Comparison of ENCODE assay signal across 8 cellular contexts in the genomic region with DNA sequence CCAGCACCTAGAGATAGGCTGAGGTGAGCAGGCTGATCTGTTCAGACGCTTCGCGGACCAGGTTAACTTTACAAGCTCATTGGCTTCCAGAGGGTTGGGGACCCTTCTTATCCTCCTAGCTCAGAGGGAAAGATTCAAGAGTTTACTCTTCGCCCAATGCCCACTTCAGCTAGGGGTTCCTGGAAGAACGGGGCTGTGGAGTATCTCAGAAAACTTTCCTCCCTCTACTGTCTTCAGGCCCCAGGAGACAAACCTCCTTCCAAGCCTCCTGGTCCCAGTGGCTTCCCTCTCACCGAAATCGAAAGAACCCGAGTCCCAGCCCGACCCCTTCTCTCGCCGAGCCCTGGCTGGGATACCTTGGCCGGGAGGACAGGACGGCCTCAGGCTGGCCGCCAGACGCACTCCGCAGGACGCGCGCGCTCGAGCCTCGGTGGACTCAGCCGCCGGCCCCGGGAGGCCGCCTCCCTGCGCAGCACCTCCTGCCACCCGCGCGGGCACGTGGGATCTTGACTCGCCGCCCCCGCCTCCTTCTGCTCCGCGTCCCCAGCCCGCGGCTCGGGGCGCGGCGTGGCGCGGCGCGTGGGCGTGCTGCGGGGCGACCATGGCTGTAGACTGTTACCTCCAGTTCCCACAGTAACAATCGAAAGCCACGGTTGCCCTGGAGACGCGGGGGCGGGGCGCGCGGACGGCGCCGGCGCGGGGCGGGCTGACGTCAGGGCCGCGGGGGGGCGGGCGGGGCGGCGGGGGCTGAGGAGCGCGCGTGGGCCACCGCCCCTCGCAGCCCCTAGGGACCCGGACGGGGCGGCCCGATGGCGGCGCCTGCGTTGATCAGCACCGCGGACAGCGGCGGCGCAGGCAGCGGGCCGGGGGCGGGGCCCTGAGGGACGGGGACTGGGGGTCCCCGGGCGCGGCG. TPM values are rescaled to one million over a fixed set of nuclear protein-coding genes. Genes with fewer than 3 reads are reported as not detected.
DNase-seq lines count a peak whose midpoint lies in the region; ATAC-seq and TF ChIP-seq lines count a peak whose summit lies in the region.

No MANE protein-coding gene starts in this region.

- H4K20me1 ChIP-seq in BLaER1 treated with 17β-estradiol and CSF1 and Interleukin-3, amounts not matched to agents 10 nM and 100 nM: peaks cover 10 to 35% (median 26%) of the 10 kb centered on the region in 11 experiments; a peak in 20 of 22 replicates

- ATAC-seq in GM19328 (IDR thresholded peaks at IDR 0.05; ENCODE audit: unreplicated experiment) (peak; percentile 53), HG03565 (IDR thresholded peaks at IDR 0.05; ENCODE audit: unreplicated experiment) (peak; percentile 38)

- peak overlapping the region; percentile 70 for H3K4me3 Mint-ChIP-seq in activated naive CD4-positive, alpha-beta T cell treated with anti-CD3 and anti-CD28 coated beads, Interleukin-2, amount 10 ng/mL, durations not matched to agents 7 days and 5 days
- H3K4me3 Mint-ChIP-seq in glutamatergic neuron (ENCODE audit: unreplicated experiment): peak overlapping the region; percentile 78
- peak overlapping the region; percentile 78 for H3K4me3 Mint-ChIP-seq in osteocyte (ENCODE audit: unreplicated experiment)

- peak overlapping the region; percentile 54 to 82 (median 75) for H3K9ac ChIP-seq in BLaER1 treated with 17β-estradiol and CSF1 and Interleukin-3, amounts not matched to agents 10 nM and 100 nM

- no peaks in the 10 kb centered on the region for H3K9me3 Mint-ChIP-seq in activated naive CD4-positive, alpha-beta T cell treated with anti-CD3 and anti-CD28 coated beads, Interleukin-2, amount 10 ng/mL, durations not matched to agents 7 days and 5 days
- H3K9me3 Mint-ChIP-seq in glutamatergic neuron (ENCODE audit: unreplicated experiment) (peaks cover 9% of the 10 kb centered on the region), osteocyte (ENCODE audit: unreplicated experiment) (no peaks in the 10 kb centered on the region)

- peak overlapping the region; percentile 33 for H3K27ac Mint-ChIP-seq in activated naive CD4-positive, alpha-beta T cell treated with anti-CD3 and anti-CD28 coated beads, Interleukin-2, amount 10 ng/mL, durations not matched to agents 7 days and 5 days
- H3K27ac Mint-ChIP-seq in glutamatergic neuron (ENCODE audit: unreplicated experiment): peak overlapping the region; percentile 84
- peak overlapping the region; percentile 79 for H3K27ac Mint-ChIP-seq in osteocyte (ENCODE audit: unreplicated experiment)

- no peak for TF ChIP-seq POLR2A in thyroid gland (IDR thresholded peaks at IDR 0.05)

- no peak for TF ChIP-seq CTCF in glutamatergic neuron (IDR thresholded peaks at IDR 0.05; ENCODE audit: partially characterized antibody, unreplicated experiment)
- no peak for TF ChIP-seq CTCF in osteocyte (IDR thresholded peaks at IDR 0.05)
- TF ChIP-seq CTCF in thyroid gland (IDR thresholded peaks at IDR 0.05): no peak

- peaks cover 27 to 43% (median 34%) of the 10 kb centered on the region in 10 experiments for H3K4me1 ChIP-seq in BLaER1 treated with 17β-estradiol and CSF1 and Interleukin-3, amounts not matched to agents 10 nM and 100 nM
- peaks cover 29% of the 10 kb centered on the region for H3K4me1 ChIP-seq in SJSA1 (replicated peaks)
- H3K4me1 ChIP-seq in thyroid gland: peaks cover 26 to 36% of the 10 kb centered on the region in 2 donors

- peaks cover 4% of the 10 kb centered on the region for H3K36me3 Mint-ChIP-seq in activated naive CD4-positive, alpha-beta T cell treated with anti-CD3 and anti-CD28 coated beads, Interleukin-2, amount 10 ng/mL, durations not matched to agents 7 days and 5 days
- H3K36me3 Mint-ChIP-seq in glutamatergic neuron (ENCODE audit: unreplicated experiment): no peaks in the 10 kb centered on the region
- peaks cover 2% of the 10 kb centered on the region for H3K36me3 Mint-ChIP-seq in osteocyte (ENCODE audit: unreplicated experiment)

- intact Hi-C loops in thyroid gland (cut with DNase I): no loop called here

- WGBS in thyroid gland, 2 donors: 4 to 25% methylated on average over 6 to 26 of the region's 95 CpGs

- DNase-seq in SJSA1 (ENCODE audit: low read depth in 1 of 2, low spot score in 2 of 2): peak; percentile 63 to 80
- DNase-seq in activated naive CD4-positive, alpha-beta T cell treated with anti-CD3 and anti-CD28 coated beads, Interleukin-2, amount 10 ng/mL, durations not matched to agents 7 days and 5 days: peak; percentile 92
- DNase-seq in glutamatergic neuron: peak; percentile 90
- peak; percentile 96 for DNase-seq in osteocyte (ENCODE audit: extremely low spot score, unreplicated experiment)
- peak; percentile 84 for DNase-seq in thyroid gland

- H3K27ac ChIP-seq in BLaER1 treated with 17β-estradiol and CSF1 and Interleukin-3, amounts not matched to agents 10 nM and 100 nM: peak overlapping the region in 10 of 11 experiments; percentile 29 to 81 (median 48); a peak in 13 of 22 replicates
- H3K27ac ChIP-seq in SJSA1 (peak overlapping the region; percentile 74), thyroid gland (no peak overlapping the region)

- H3K4me2 ChIP-seq in BLaER1 treated with 17β-estradiol and CSF1 and Interleukin-3, amounts not matched to agents 10 nM and 100 nM: peak overlapping the region; percentile 87 to 100 (median 99)

- H3K36me3 ChIP-seq in BLaER1 treated with 17β-estradiol and CSF1 and Interleukin-3, amounts not matched to agents 10 nM and 100 nM: peaks cover 0 to 5% (median 1%) of the 10 kb centered on the region in 11 experiments; a peak in 4 of 22 replicates
- H3K36me3 ChIP-seq in SJSA1 (peaks cover 6% of the 10 kb centered on the region), thyroid gland (no peaks in the 10 kb centered on the region)

- H3K4me1 Mint-ChIP-seq in activated naive CD4-positive, alpha-beta T cell treated with anti-CD3 and anti-CD28 coated beads, Interleukin-2, amount 10 ng/mL, durations not matched to agents 7 days and 5 days: peaks cover 34% of the 10 kb centered on the region
- H3K4me1 Mint-ChIP-seq in glutamatergic neuron (ENCODE audit: low read depth, unreplicated experiment): peaks cover 3% of the 10 kb centered on the region
- peaks cover 24% of the 10 kb centered on the region for H3K4me1 Mint-ChIP-seq in osteocyte (ENCODE audit: unreplicated experiment)

- H3K9me3 ChIP-seq in BLaER1 treated with 17β-estradiol and CSF1 and Interleukin-3, amounts not matched to agents 10 nM and 100 nM (replicated peaks in 1 of 11): no peaks in the 10 kb centered on the region
- H3K9me3 ChIP-seq in SJSA1 (replicated peaks) (0 out of 2 replicates have a peak, but pooled peaks cover 2% of the 10 kb centered on the region), thyroid gland (no peaks in the 10 kb centered on the region)

- CTCF ChIA-PET in activated naive CD4-positive, alpha-beta T cell treated with anti-CD3 and anti-CD28 coated beads, Interleukin-2, amount 10 ng/mL, durations not matched to agents 7 days and 5 days (lab: Charles Lee): no interaction called here

- H3K4me3 ChIP-seq in BLaER1 treated with 17β-estradiol and CSF1 and Interleukin-3, amounts not matched to agents 10 nM and 100 nM: peak overlapping the region; percentile 67 to 89 (median 76)
- peak overlapping the region; percentile 92 for H3K4me3 ChIP-seq in SJSA1
- H3K4me3 ChIP-seq in thyroid gland (replicated peaks in 1 of 3): peak overlapping the region; percentile 50 to 70 (median 56)

- H3K27me3 Mint-ChIP-seq in activated naive CD4-positive, alpha-beta T cell treated with anti-CD3 and anti-CD28 coated beads, Interleukin-2, amount 10 ng/mL, durations not matched to agents 7 days and 5 days: peaks cover 54% of the 10 kb centered on the region
- H3K27me3 Mint-ChIP-seq in glutamatergic neuron (ENCODE audit: unreplicated experiment) (peaks cover 14% of the 10 kb centered on the region), osteocyte (ENCODE audit: unreplicated experiment) (peaks cover 4% of the 10 kb centered on the region)

- peaks cover 42 to 65% (median 56%) of the 10 kb centered on the region in 11 experiments for H3K27me3 ChIP-seq in BLaER1 treated with 17β-estradiol and CSF1 and Interleukin-3, amounts not matched to agents 10 nM and 100 nM
- H3K27me3 ChIP-seq in SJSA1 (replicated peaks) (peaks cover 4% of the 10 kb centered on the region), thyroid gland (no peaks in the 10 kb centered on the region)

RNA-seq across cellular contexts. Expression of gene HIC1, which starts 5.3 kb away (rescaled TPM):
- 28.8 and 31.3 TPM in 2 replicates for total RNA-seq in SJSA1 (2014; rRNA removed; shearing (Covaris generic))
- total RNA-seq in glutamatergic neuron (ENCODE audit: unreplicated experiment): 2.5 TPM
- 3.3 and 3.7 TPM in 2 replicates for total RNA-seq in osteocyte
- total RNA-seq in thyroid gland: 10 to 100 TPM; 13.3 to 23.2 (median 18.3) TPM

RNA-seq across cellular contexts. Expression of gene OVCA2, which starts 7.8 kb away (rescaled TPM):
- 66.0 and 79.9 TPM in 2 replicates for total RNA-seq in SJSA1 (2014; rRNA removed; shearing (Covaris generic))
- total RNA-seq in glutamatergic neuron (ENCODE audit: unreplicated experiment) (16.3 TPM), osteocyte (33.2 and 35.9 TPM in 2 replicates), thyroid gland (10 to 100 TPM; 37.6 to 54.1 (median 47.3) TPM)

RNA-seq across cellular contexts. Expression of gene DPH1, which starts 19.6 kb away (rescaled TPM):
- 21.0 and 24.9 TPM in 2 replicates for total RNA-seq in SJSA1 (2014; rRNA removed; shearing (Covaris generic))
- total RNA-seq in glutamatergic neuron (ENCODE audit: unreplicated experiment) (36.4 TPM), osteocyte (57.3 and 59.0 TPM in 2 replicates), thyroid gland (10 to 100 TPM; 41.6 to 61.1 (median 49.3) TPM)

RNA-seq across cellular contexts. Expression of gene RTN4RL1, which starts 24.5 kb away (rescaled TPM):
- not detected in 2 replicates for total RNA-seq in SJSA1 (2014; rRNA removed; shearing (Covaris generic))
- total RNA-seq in glutamatergic neuron (ENCODE audit: unreplicated experiment) (50.3 TPM), osteocyte (3.7 and 3.8 TPM in 2 replicates), thyroid gland (1 to 10 TPM; 1.6 to 4.9 (median 2.5) TPM)

Comparison
In these comparisons a context has a peak if more than half of its experiments do, and no peak if none do; other contexts are left out.
1. H3K27ac ChIP-seq: peak in BLaER1 treated with 17β-estradiol and CSF1 and Interleukin-3, amounts not matched to agents 10 nM and 100 nM (10 of 11) and SJSA1 (single experiment); none in thyroid gland (0 of 3).
2. H3K27ac Mint-ChIP-seq: peak in every context shown above with its lines; median percentile 84 in glutamatergic neuron; 79 in osteocyte; 33 in activated naive CD4-positive, alpha-beta T cell treated with anti-CD3 and anti-CD28 coated beads, Interleukin-2, amount 10 ng/mL, durations not matched to agents 7 days and 5 days.
3. Peak in every context shown above with its lines, with median percentiles within 50 percentile points of each other: H3K4me3 ChIP-seq, DNase-seq and H3K4me3 Mint-ChIP-seq.